In the genomic region with DNA sequence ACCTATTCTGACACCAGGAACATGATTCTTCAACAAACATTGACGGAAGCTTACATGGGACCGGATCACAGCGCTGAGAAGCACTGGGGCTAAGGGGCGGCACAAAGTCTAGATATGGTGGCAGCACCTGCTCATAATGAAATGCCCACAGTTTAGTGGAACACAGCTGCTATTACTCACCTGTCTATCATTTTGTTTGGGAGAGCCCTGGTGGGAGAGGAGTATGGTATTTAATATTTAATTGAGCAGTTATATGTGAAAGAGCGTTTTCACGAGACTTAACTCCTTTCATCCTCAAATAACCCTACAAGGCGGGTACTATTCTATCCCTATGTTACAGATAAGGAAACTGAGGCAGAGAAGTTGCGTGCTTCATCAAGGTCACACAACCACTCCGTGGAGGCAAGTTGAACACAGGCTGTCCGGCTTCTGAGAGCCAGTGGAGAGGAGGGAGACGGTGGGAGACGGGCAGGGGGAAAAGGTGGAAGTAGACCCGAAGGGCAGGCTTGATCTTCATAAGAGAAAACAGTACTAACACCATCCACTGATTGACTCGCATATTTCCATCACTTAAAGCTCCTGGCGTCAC, we compare ENCODE assay signal across 8 cellular contexts. TPM values are rescaled to one million over a fixed set of nuclear protein-coding genes. Genes with fewer than 3 reads are reported as not detected.
DNase-seq lines count a peak whose midpoint lies in the region; ATAC-seq, FAIRE-seq and TF ChIP-seq lines count a peak whose summit lies in the region.

No MANE protein-coding gene starts in this region.

- H3K4me1 ChIP-seq in BLaER1 treated with 17β-estradiol and CSF1 and Interleukin-3, amounts not matched to agents 10 nM and 100 nM, result peaks cover 32 to 42% (median 36%) of the 10 kb centered on the region in 10 experiments
- H3K4me1 ChIP-seq in adipocyte (ENCODE audit: control insufficient read depth, insufficient read depth, low read length), result peaks cover 15% of the 10 kb centered on the region
- peaks cover 10 to 12% of the 10 kb centered on the region in 2 donors for H3K4me1 ChIP-seq in kidney (ENCODE audit: control insufficient read depth in 1 of 2, insufficient read depth in 1 of 2, low read depth in 1 of 2, low read length in 2 of 2)
- H3K4me1 ChIP-seq in testis, result peaks cover 10% of the 10 kb centered on the region

- peaks cover 0 to 17% (median 14%) of the 10 kb centered on the region in 11 experiments; a peak in 17 of 22 replicates for H3K9me3 ChIP-seq in BLaER1 treated with 17β-estradiol and CSF1 and Interleukin-3, amounts not matched to agents 10 nM and 100 nM (replicated peaks in 1 of 11)
- H3K9me3 ChIP-seq in adipocyte (ENCODE audit: control insufficient read depth, low read length), result no peaks in the 10 kb centered on the region
- no peaks in the 10 kb centered on the region for H3K9me3 ChIP-seq in kidney (ENCODE audit: control insufficient read depth in 1 of 2, low read length in 2 of 2)
- H3K9me3 ChIP-seq in testis, result no peaks in the 10 kb centered on the region

- peak overlapping the region; percentile 91 to 95 (median 93) for H3K9ac ChIP-seq in BLaER1 treated with 17β-estradiol and CSF1 and Interleukin-3, amounts not matched to agents 10 nM and 100 nM
- peak overlapping the region; percentile 99 for H3K9ac ChIP-seq in adipocyte (ENCODE audit: low read length)
- H3K9ac ChIP-seq in kidney (ENCODE audit: low read length in 2 of 2), result peak overlapping the region; percentile 85 to 99

- peaks cover 12 to 24% (median 19%) of the 10 kb centered on the region in 11 experiments; a peak in 21 of 22 replicates for H3K36me3 ChIP-seq in BLaER1 treated with 17β-estradiol and CSF1 and Interleukin-3, amounts not matched to agents 10 nM and 100 nM
- H3K36me3 ChIP-seq in adipocyte (ENCODE audit: control insufficient read depth, insufficient read depth, low read length, severe bottlenecking) (peaks cover 9% of the 10 kb centered on the region), kidney (ENCODE audit: control insufficient read depth in 1 of 2, insufficient read depth in 2 of 2, low read length in 2 of 2) (peaks cover 0 to 6% of the 10 kb centered on the region in 2 donors), testis (ENCODE audit: low read depth, missing control alignments) (no peaks in the 10 kb centered on the region)

- ATAC-seq in GM19438 (IDR thresholded peaks at IDR 0.05; ENCODE audit: low read depth, unreplicated experiment) (peak; percentile 18), HG03457 (IDR thresholded peaks at IDR 0.05; ENCODE audit: unreplicated experiment) (peak; percentile 2)

- H4K20me1 ChIP-seq in BLaER1 treated with 17β-estradiol and CSF1 and Interleukin-3, amounts not matched to agents 10 nM and 100 nM, result peaks cover 0 to 13% (median 0%) of the 10 kb centered on the region in 11 experiments; a peak in 2 of 22 replicates

- peak overlapping the region; percentile 87 to 97 (median 94); a peak in 21 of 22 replicates for H3K27ac ChIP-seq in BLaER1 treated with 17β-estradiol and CSF1 and Interleukin-3, amounts not matched to agents 10 nM and 100 nM
- H3K27ac ChIP-seq in kidney (ENCODE audit: low read depth in 2 of 2, low read length in 2 of 2), result peak overlapping the region; percentile 98 to 99
- peak overlapping the region; percentile 94 to 97 for H3K27ac ChIP-seq in testis

- no peak for TF ChIP-seq POLR2A in testis (IDR thresholded peaks at IDR 0.05)

- intact Hi-C loops in kidney (cut with DNase I), result no loop called here
- intact Hi-C loops in testis (cut with DNase I; ENCODE audit: low total_unique reads), result no loop called here

- peak overlapping the region; percentile 63 to 85 (median 80) for H3K4me3 ChIP-seq in BLaER1 treated with 17β-estradiol and CSF1 and Interleukin-3, amounts not matched to agents 10 nM and 100 nM
- H3K4me3 ChIP-seq in adipocyte (ENCODE audit: low read length), result peak overlapping the region; percentile 95
- H3K4me3 ChIP-seq in kidney (ENCODE audit: low read length in 2 of 2), result peak overlapping the region; percentile 99
- H3K4me3 ChIP-seq in testis, result peak overlapping the region; percentile 80 to 84

- WGBS in testis, 2 donors, result 35 to 41% methylated on average over 15 of the region's 15 CpGs

- DNase-seq in adipocyte (ENCODE audit: low read depth), result no peak
- DNase-seq in kidney, result no peak
- no peak for DNase-seq in testis
- no peak for DNase-seq in middle frontal gyrus (ENCODE audit: extremely low spot score, low spot score)
- no peak for DNase-seq in stimulated activated naive CD4-positive, alpha-beta T cell (lab: John Stamatoyannopoulos, UW)

- FAIRE-seq in kidney (lab: Jason Lieb, UNC), result no peak

- H3K4me2 ChIP-seq in BLaER1 treated with 17β-estradiol and CSF1 and Interleukin-3, amounts not matched to agents 10 nM and 100 nM, result peak overlapping the region; percentile 82 to 97 (median 92)

- TF ChIP-seq CTCF in kidney (IDR thresholded peaks at IDR 0.05; ENCODE audit: borderline replicate concordance, extremely low read depth, insufficient read depth) (no peak), testis (IDR thresholded peaks at IDR 0.05) (no peak)

- no peaks in the 10 kb centered on the region for H3K27me3 ChIP-seq in BLaER1 treated with 17β-estradiol and CSF1 and Interleukin-3, amounts not matched to agents 10 nM and 100 nM
- H3K27me3 ChIP-seq in adipocyte (replicated peaks; ENCODE audit: control insufficient read depth, insufficient read depth, low read length) (no peaks in the 10 kb centered on the region), testis (no peaks in the 10 kb centered on the region)

RNA-seq across cellular contexts. Expression of gene TSNAX, which starts 0.8 kb away (rescaled TPM):
- total RNA-seq in kidney (42.3 TPM), testis (10 to 100 TPM; 31.8 to 37.0 TPM)
- polyA plus RNA-seq in kidney (ENCODE audit: insufficient read depth, low read depth, low replicate concordance) (27.1 TPM), testis (ENCODE audit: insufficient read depth, low read depth, low replicate concordance) (38.6 TPM)
